In the genomic region with DNA sequence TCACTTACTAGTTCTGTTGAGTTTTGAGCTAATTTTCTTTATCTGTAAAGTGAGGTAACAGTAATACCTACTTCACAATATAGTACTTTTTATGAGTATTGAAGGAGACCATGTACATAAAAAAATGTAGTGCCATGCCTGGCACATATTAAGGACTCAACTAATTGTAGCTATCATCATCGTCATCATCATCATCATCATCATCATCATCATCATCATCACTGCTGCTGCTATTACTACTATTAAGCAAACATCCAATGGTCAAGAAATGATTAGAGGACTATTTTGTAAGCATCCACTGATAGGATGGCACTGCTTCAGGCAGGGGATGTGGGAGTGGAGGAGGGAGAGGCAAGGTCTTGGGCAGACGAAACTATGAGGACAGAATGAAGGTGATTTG, we compare ENCODE assay signal across 36 cellular contexts. TPM values are rescaled to one million over a fixed set of nuclear protein-coding genes. Genes with fewer than 3 reads are reported as not detected.
"Had no signal": no experiment of that assay in that cellular context is flagged by ENCODE, and none has a peak within 500 bp of the region (broad histone marks: within the 10 kb centered on the region; RNA-seq: fewer than 3 reads in every experiment).

No MANE protein-coding gene starts in this region.

- DNase-seq: naive B cell; naive thymus-derived CD8-positive, alpha-beta T cell; nephron progenitor cell; occipital lobe; ovary; posterior cingulate gyrus; psoas muscle; right cardiac atrium; spleen; stimulated activated CD4-positive, alpha-beta T cell treated with anti-CD3 and anti-CD28 coated beads, Interleukin-12 subunit alpha, Interleukin-12 subunit beta, amount 100 ng/mL, for 4 hours; stimulated activated CD4-positive, alpha-beta T cell treated with anti-CD3 and anti-CD28 coated beads, Interleukin-1b, Interleukin-23, amount 100 ng/mL, for 48 hours; stimulated activated CD4-positive, alpha-beta T cell treated with anti-CD3 and anti-CD28 coated beads, Interleukin-4, amount 100 ng/mL, for 1 hour; stimulated activated CD4-positive, alpha-beta T cell treated with anti-CD3 and anti-CD28 coated beads, Interleukin-4, amount 100 ng/mL, for 4 hours; stimulated activated CD8-positive, alpha-beta memory T cell treated with anti-CD3 and anti-CD28 coated beads, Interleukin-4, amount 100 ng/mL, for 48 hours; stimulated activated naive CD4-positive, alpha-beta T cell; stimulated activated naive CD8-positive, alpha-beta T cell treated with anti-CD3 and anti-CD28 coated beads, Interleukin-15, amount 100 ng/mL, for 72 hours; stimulated activated naive CD8-positive, alpha-beta T cell treated with anti-CD3 and anti-CD28 coated beads, Interleukin-15, Interleukin-2, amounts not matched to agents 100 U/mL and 50 U/mL, for 24 hours; substantia nigra; testis; tibial artery; trophoblast cell had no signal

- H3K79me2 ChIP-seq: parathyroid adenoma had no signal

- H3K4me1 Mint-ChIP-seq: naive B cell; naive thymus-derived CD8-positive, alpha-beta T cell; nephron progenitor cell; neural crest cell; stimulated activated memory B cell treated with anti-CD40 and anti-IgM and Interleukin-4, amounts not matched to agents 10 μg/mL and 1 μg/mL and 100 μg/mL, for 72 hours; stimulated activated naive CD8-positive, alpha-beta T cell treated with anti-CD3 and anti-CD28 coated beads, Interleukin-15, amount 100 ng/mL, for 72 hours had no signal

- H3K4me2 ChIP-seq: smooth muscle cell had no signal

- H3K36me3 ChIP-seq: ovary, spleen, suprapubic skin, tibial artery, upper lobe of left lung, vagina had no signal

- H3K27ac Mint-ChIP-seq: naive B cell; naive thymus-derived CD8-positive, alpha-beta T cell; natural killer cell treated with Interleukin-12 subunit alpha and Interleukin-12 subunit beta and Interleukin-15 and Interleukin-18, amount 100 ng/mL, for 72 hours; nephron progenitor cell; progenitor cell of endocrine pancreas; stimulated activated memory B cell treated with anti-CD40 and anti-IgM and Interleukin-4, amounts not matched to agents 10 μg/mL and 1 μg/mL and 100 μg/mL, for 72 hours; stimulated activated naive CD8-positive, alpha-beta T cell treated with anti-CD3 and anti-CD28 coated beads, Interleukin-15, amount 100 ng/mL, for 72 hours had no signal

- H3K9ac ChIP-seq: parathyroid adenoma had no signal

- H3K4me1 ChIP-seq: parathyroid adenoma, psoas muscle, spleen, suprapubic skin, testis, tibial artery, upper lobe of left lung, vagina had no signal

- H3K36me3 Mint-ChIP-seq: naive B cell; naive thymus-derived CD8-positive, alpha-beta T cell; natural killer cell treated with Interleukin-12 subunit alpha and Interleukin-12 subunit beta and Interleukin-15 and Interleukin-18, amount 100 ng/mL, for 72 hours; stimulated activated memory B cell treated with anti-CD40 and anti-IgM and Interleukin-4, amounts not matched to agents 10 μg/mL and 1 μg/mL and 100 μg/mL, for 72 hours had no signal

- H2AFZ ChIP-seq: parathyroid adenoma had no signal

- H3K27me3 ChIP-seq: ovary, spleen, suprapubic skin, testis, tibial artery, upper lobe of left lung, vagina had no signal

- H3K27ac ChIP-seq: ovary, parathyroid adenoma, psoas muscle, skin epidermis, spleen, suprapubic skin, testis, tibial artery, upper lobe of left lung, vagina had no signal

- H3K4me3 Mint-ChIP-seq: naive B cell; naive thymus-derived CD8-positive, alpha-beta T cell; natural killer cell treated with Interleukin-12 subunit alpha and Interleukin-12 subunit beta and Interleukin-15 and Interleukin-18, amount 100 ng/mL, for 72 hours; nephron progenitor cell; neural crest cell; stimulated activated memory B cell treated with anti-CD40 and anti-IgM and Interleukin-4, amounts not matched to agents 10 μg/mL and 1 μg/mL and 100 μg/mL, for 72 hours; stimulated activated naive CD8-positive, alpha-beta T cell treated with anti-CD3 and anti-CD28 coated beads, Interleukin-15, amount 100 ng/mL, for 72 hours had no signal

- H3K9me3 Mint-ChIP-seq: natural killer cell treated with Interleukin-12 subunit alpha and Interleukin-12 subunit beta and Interleukin-15 and Interleukin-18, amount 100 ng/mL, for 72 hours; stimulated activated memory B cell treated with anti-CD40 and anti-IgM and Interleukin-4, amounts not matched to agents 10 μg/mL and 1 μg/mL and 100 μg/mL, for 72 hours; stimulated activated naive CD8-positive, alpha-beta T cell treated with anti-CD3 and anti-CD28 coated beads, Interleukin-15, amount 100 ng/mL, for 72 hours had no signal

- FAIRE-seq: urothelium cell line had no signal

- H3K4me3 ChIP-seq: ovary, psoas muscle, skin epidermis, smooth muscle cell, spleen, suprapubic skin, testis, tibial artery, upper lobe of left lung, vagina had no signal

- H3K9me3 ChIP-seq: ovary, psoas muscle, spleen, suprapubic skin, testis, upper lobe of left lung, vagina had no signal

- ATAC-seq: naive thymus-derived CD8-positive, alpha-beta T cell; natural killer cell treated with Interleukin-12 subunit alpha and Interleukin-12 subunit beta and Interleukin-15 and Interleukin-18, amount 100 ng/mL, for 72 hours; psoas muscle; right cardiac atrium; sciatic nerve; stimulated activated memory B cell treated with anti-CD40 and anti-IgM and Interleukin-4, amounts not matched to agents 10 μg/mL and 1 μg/mL and 100 μg/mL, for 72 hours; stimulated activated naive CD8-positive, alpha-beta T cell treated with anti-CD3 and anti-CD28 coated beads, Interleukin-15, amount 100 ng/mL, for 72 hours; stimulated activated naive CD8-positive, alpha-beta T cell treated with anti-CD3 and anti-CD28 coated beads, Interleukin-15, Interleukin-2, amounts not matched to agents 100 U/mL and 50 U/mL, for 24 hours had no signal

RNA-seq across cellular contexts. Expression of a gene that starts 47.4 kb away (rescaled TPM):
- total RNA-seq: naive thymus-derived CD8-positive, alpha-beta T cell; natural killer cell treated with Interleukin-12 subunit alpha and Interleukin-12 subunit beta and Interleukin-15 and Interleukin-18, amount 100 ng/mL, for 72 hours; neural crest cell; occipital lobe; osteoblast; ovary; progenitor cell of endocrine pancreas; psoas muscle; renal cortical epithelial cell; right cardiac atrium; sciatic nerve; smooth muscle cell; spleen; suprapubic skin; testis; upper lobe of left lung; ureter; vagina had no signal
- polyA plus RNA-seq: naive thymus-derived CD8-positive, alpha-beta T cell; ovary; psoas muscle; right cardiac atrium; smooth muscle cell; spleen had no signal
